ENCODE assay signal across 22 cellular contexts in genomic region chr13:96551540-96551939, GRCh38.
DNase-seq lines count a peak whose midpoint lies in the region; ATAC-seq and TF ChIP-seq lines count a peak whose summit lies in the region.
"Had no signal": no experiment of that assay in that cellular context is flagged by ENCODE, and none has a peak within 500 bp of the region (broad histone marks: within the 10 kb centered on the region; RNA-seq: fewer than 3 reads in every experiment).

No MANE protein-coding gene starts in this region.

- H3K9ac ChIP-seq in PC-3 (ENCODE audit: low read length): no peak overlapping the region
- H3K9ac ChIP-seq: KMS-11, parathyroid adenoma had no signal

- no peak overlapping the region for H3K4me3 ChIP-seq in PC-3 (ENCODE audit: low read length)
- H3K4me3 ChIP-seq in right lobe of liver: no peak overlapping the region
- H3K4me3 ChIP-seq: esophagus muscularis mucosa, gastroesophageal sphincter, testis had no signal

- H3K27ac Mint-ChIP-seq in HFFc6: no peak overlapping the region
- H3K27ac Mint-ChIP-seq in activated T-cell treated with anti-CD3 and anti-CD28 coated beads, Interleukin-2, amount 50 U/mL, for 24 hours: no peak overlapping the region
- no peak overlapping the region for H3K27ac Mint-ChIP-seq in effector memory CD8-positive, alpha-beta T cell
- H3K27ac Mint-ChIP-seq: activated naive CD8-positive, alpha-beta T cell; activated T-helper 1 cell treated with anti-CD3 and anti-CD28 coated beads, Interleukin-12 subunit alpha, Interleukin-12 subunit beta, Interleukin-2, Interleukin-4 antibody, amounts not matched to agents 30 ng/mL and 10 ng/mL and 1 ng/mL, durations not matched to agents 14 hours and 24 hours and 36 hours; H9; naive thymus-derived CD8-positive, alpha-beta T cell; stimulated activated memory B cell treated with anti-CD40 and anti-IgM and Interleukin-4, amounts not matched to agents 10 μg/mL and 1 μg/mL and 100 μg/mL, for 72 hours had no signal

- H3K79me2 ChIP-seq in PC-3 (ENCODE audit: low read length): no peaks in the 10 kb centered on the region
- H3K79me2 ChIP-seq: parathyroid adenoma had no signal

- H3K4me1 Mint-ChIP-seq in HFFc6 (ENCODE audit: low read depth): no peaks in the 10 kb centered on the region
- no peaks in the 10 kb centered on the region for H3K4me1 Mint-ChIP-seq in activated T-cell treated with anti-CD3 and anti-CD28 coated beads, Interleukin-2, amount 50 U/mL, for 24 hours (ENCODE audit: low read depth)
- H3K4me1 Mint-ChIP-seq in effector memory CD8-positive, alpha-beta T cell (ENCODE audit: low read depth in 2 of 2): no peaks in the 10 kb centered on the region
- H3K4me1 Mint-ChIP-seq: naive thymus-derived CD8-positive, alpha-beta T cell; stimulated activated memory B cell treated with anti-CD40 and anti-IgM and Interleukin-4, amounts not matched to agents 10 μg/mL and 1 μg/mL and 100 μg/mL, for 72 hours had no signal

- H3K4me3 Mint-ChIP-seq in HFFc6: no peak overlapping the region
- no peak overlapping the region for H3K4me3 Mint-ChIP-seq in activated T-cell treated with anti-CD3 and anti-CD28 coated beads, Interleukin-2, amount 50 U/mL, for 24 hours
- H3K4me3 Mint-ChIP-seq in effector memory CD8-positive, alpha-beta T cell: no peak overlapping the region
- H3K4me3 Mint-ChIP-seq: activated naive CD8-positive, alpha-beta T cell; activated T-helper 1 cell treated with anti-CD3 and anti-CD28 coated beads, Interleukin-12 subunit alpha, Interleukin-12 subunit beta, Interleukin-2, Interleukin-4 antibody, amounts not matched to agents 30 ng/mL and 10 ng/mL and 1 ng/mL, durations not matched to agents 14 hours and 24 hours and 36 hours; H9; naive thymus-derived CD8-positive, alpha-beta T cell; stimulated activated memory B cell treated with anti-CD40 and anti-IgM and Interleukin-4, amounts not matched to agents 10 μg/mL and 1 μg/mL and 100 μg/mL, for 72 hours had no signal

- H3K36me3 ChIP-seq in PC-3 (ENCODE audit: low read depth, low read length) (no peaks in the 10 kb centered on the region), right lobe of liver (no peaks in the 10 kb centered on the region)
- H3K36me3 ChIP-seq: esophagus muscularis mucosa, gastroesophageal sphincter had no signal

- DNase-seq in DMS53 (lab: John Stamatoyannopoulos, UW): peak; percentile 69
- peak; percentile 20 to 39 (median 27) for DNase-seq in NCI-H1417 (lab: John Stamatoyannopoulos, UW)
- DNase-seq in PC-3: peak; percentile 14
- peak in 1 of 3 donors; percentile 41 for DNase-seq in right lobe of liver
- DNase-seq in HFFc6: no peak
- no peak for DNase-seq in activated T-cell treated with anti-CD3 and anti-CD28 coated beads, Interleukin-2, amount 50 U/mL, for 24 hours
- no peak for DNase-seq in effector memory CD8-positive, alpha-beta T cell
- no peak for DNase-seq in cardiac septum (ENCODE audit: low spot score)
- DNase-seq: DMS79; effector CD8-positive, alpha-beta T cell; H9; naive thymus-derived CD8-positive, alpha-beta T cell; NCI-H1048; testis had no signal

- peaks cover 51% of the 10 kb centered on the region for H3K9me3 Mint-ChIP-seq in HFFc6
- peaks cover 12% of the 10 kb centered on the region for H3K9me3 Mint-ChIP-seq in activated T-cell treated with anti-CD3 and anti-CD28 coated beads, Interleukin-2, amount 50 U/mL, for 24 hours
- peaks cover 19 to 29% of the 10 kb centered on the region in 2 donors for H3K9me3 Mint-ChIP-seq in effector memory CD8-positive, alpha-beta T cell
- H3K9me3 Mint-ChIP-seq: H9 had no signal

- H4K20me1 ChIP-seq in PC-3 (ENCODE audit: low read length): no peaks in the 10 kb centered on the region

- H3K4me2 ChIP-seq in PC-3 (ENCODE audit: low read length): no peak overlapping the region
- H3K4me2 ChIP-seq: KMS-11 had no signal

- peaks cover 1% of the 10 kb centered on the region; the same call in 1 of the 2 replicates for H3K27me3 Mint-ChIP-seq in HFFc6 (ENCODE audit: insufficient read depth)
- no peaks in the 10 kb centered on the region for H3K27me3 Mint-ChIP-seq in activated T-cell treated with anti-CD3 and anti-CD28 coated beads, Interleukin-2, amount 50 U/mL, for 24 hours
- H3K27me3 Mint-ChIP-seq in effector memory CD8-positive, alpha-beta T cell: no peaks in the 10 kb centered on the region
- H3K27me3 Mint-ChIP-seq: activated naive CD8-positive, alpha-beta T cell; naive thymus-derived CD8-positive, alpha-beta T cell; stimulated activated memory B cell treated with anti-CD40 and anti-IgM and Interleukin-4, amounts not matched to agents 10 μg/mL and 1 μg/mL and 100 μg/mL, for 72 hours had no signal

- TF ChIP-seq CTCF in PC-3 (conservative IDR thresholded peaks at IDR 0.05; ENCODE audit: low read depth, low read length): no peak
- TF ChIP-seq CTCF in right lobe of liver (IDR thresholded peaks at IDR 0.05): no peak
- TF ChIP-seq CTCF in HFFc6 (IDR thresholded peaks at IDR 0.05): no peak

- no peak overlapping the region for H3K27ac ChIP-seq in PC-3 (ENCODE audit: low read length)
- H3K27ac ChIP-seq in right lobe of liver: no peak overlapping the region
- H3K27ac ChIP-seq: esophagus muscularis mucosa, gastroesophageal sphincter, KMS-11, parathyroid adenoma, testis had no signal

- POLR2A ChIA-PET in PC-3 (lab: Charles Lee; ENCODE audit: unreplicated experiment): no interaction called here

- WGBS in right lobe of liver (ENCODE audit: insufficient coverage, low coverage, low lambda C conversion rate, missing lambda C conversion rate): 30% methylated on average over 2 of the region's 5 CpGs

- BruUV-seq in PC-3 (replicated peaks; lab: Mats Ljungman, UMichigan): no TSS peak

- no peaks in the 10 kb centered on the region for H3K9me3 ChIP-seq in PC-3 (ENCODE audit: low read length)
- no peaks in the 10 kb centered on the region for H3K9me3 ChIP-seq in right lobe of liver
- H3K9me3 ChIP-seq: esophagus muscularis mucosa, gastroesophageal sphincter, testis had no signal

- H3K4me1 ChIP-seq in PC-3 (ENCODE audit: insufficient read depth, low read length) (no peaks in the 10 kb centered on the region), right lobe of liver (peaks cover 0 to 20% (median 8%) of the 10 kb centered on the region in 4 donors)
- H3K4me1 ChIP-seq: esophagus muscularis mucosa, gastroesophageal sphincter, parathyroid adenoma, testis had no signal

- CTCF ChIA-PET in PC-3 (lab: Charles Lee): interaction anchor here (0.6 kb wide), 1 partner anchor 411 kb away, joined by 3 read pairs; no protein-coding TSS in a partner anchor

- H3K27me3 ChIP-seq in PC-3 (ENCODE audit: low read length): no peaks in the 10 kb centered on the region
- no peaks in the 10 kb centered on the region for H3K27me3 ChIP-seq in right lobe of liver
- H3K27me3 ChIP-seq: esophagus muscularis mucosa, gastroesophageal sphincter, testis had no signal

- H3K36me3 Mint-ChIP-seq in HFFc6 (ENCODE audit: low read depth): no peaks in the 10 kb centered on the region
- no peaks in the 10 kb centered on the region for H3K36me3 Mint-ChIP-seq in activated T-cell treated with anti-CD3 and anti-CD28 coated beads, Interleukin-2, amount 50 U/mL, for 24 hours (ENCODE audit: low read depth)
- H3K36me3 Mint-ChIP-seq in effector memory CD8-positive, alpha-beta T cell (ENCODE audit: insufficient read depth): no peaks in the 10 kb centered on the region
- H3K36me3 Mint-ChIP-seq: activated naive CD8-positive, alpha-beta T cell; naive thymus-derived CD8-positive, alpha-beta T cell; stimulated activated memory B cell treated with anti-CD40 and anti-IgM and Interleukin-4, amounts not matched to agents 10 μg/mL and 1 μg/mL and 100 μg/mL, for 72 hours had no signal

- H3K9me2 ChIP-seq in PC-3 (replicated peaks; ENCODE audit: low read length): no peaks in the 10 kb centered on the region

- ATAC-seq in PC-3 (peak; percentile 98), right lobe of liver (peak; percentile 50 to 86 (median 75))
- no peak for ATAC-seq in effector memory CD8-positive, alpha-beta T cell (replicated peaks)
- ATAC-seq: activated CD4-positive, CD25-positive, alpha-beta regulatory T cell treated with anti-CD3 and anti-CD28 coated beads, Interleukin-2, amount 50 U/mL, for 24 hours; gastroesophageal sphincter; naive thymus-derived CD8-positive, alpha-beta T cell; stimulated activated memory B cell treated with anti-CD40 and anti-IgM and Interleukin-4, amounts not matched to agents 10 μg/mL and 1 μg/mL and 100 μg/mL, for 72 hours had no signal

- no peaks in the 10 kb centered on the region for H3F3A ChIP-seq in PC-3 (ENCODE audit: low read length, unreplicated experiment)

- H2AFZ ChIP-seq in PC-3 (ENCODE audit: low read length): no peak overlapping the region
- H2AFZ ChIP-seq: parathyroid adenoma had no signal

- TF ChIP-seq POLR2A in right lobe of liver (IDR thresholded peaks at IDR 0.05): no peak

- intact Hi-C loops in PC-3 (cut with micrococcal nuclease): no loop called here
- intact Hi-C loops in right lobe of liver (cut with DNase I): no loop called here
- intact Hi-C loops in cardiac septum (cut with DNase I): no loop called here

Comparison
In these comparisons a context has a peak if more than half of its experiments do, and no peak if none do; other contexts are left out.
1. DNase-seq: peak in DMS53 (single experiment), NCI-H1417 (3 of 3) and PC-3 (single experiment); none in HFFc6 (single experiment), activated T-cell treated with anti-CD3 and anti-CD28 coated beads, Interleukin-2, amount 50 U/mL, for 24 hours (single experiment), effector memory CD8-positive, alpha-beta T cell (0 of 3) and cardiac septum (single experiment).